In the genomic region with DNA sequence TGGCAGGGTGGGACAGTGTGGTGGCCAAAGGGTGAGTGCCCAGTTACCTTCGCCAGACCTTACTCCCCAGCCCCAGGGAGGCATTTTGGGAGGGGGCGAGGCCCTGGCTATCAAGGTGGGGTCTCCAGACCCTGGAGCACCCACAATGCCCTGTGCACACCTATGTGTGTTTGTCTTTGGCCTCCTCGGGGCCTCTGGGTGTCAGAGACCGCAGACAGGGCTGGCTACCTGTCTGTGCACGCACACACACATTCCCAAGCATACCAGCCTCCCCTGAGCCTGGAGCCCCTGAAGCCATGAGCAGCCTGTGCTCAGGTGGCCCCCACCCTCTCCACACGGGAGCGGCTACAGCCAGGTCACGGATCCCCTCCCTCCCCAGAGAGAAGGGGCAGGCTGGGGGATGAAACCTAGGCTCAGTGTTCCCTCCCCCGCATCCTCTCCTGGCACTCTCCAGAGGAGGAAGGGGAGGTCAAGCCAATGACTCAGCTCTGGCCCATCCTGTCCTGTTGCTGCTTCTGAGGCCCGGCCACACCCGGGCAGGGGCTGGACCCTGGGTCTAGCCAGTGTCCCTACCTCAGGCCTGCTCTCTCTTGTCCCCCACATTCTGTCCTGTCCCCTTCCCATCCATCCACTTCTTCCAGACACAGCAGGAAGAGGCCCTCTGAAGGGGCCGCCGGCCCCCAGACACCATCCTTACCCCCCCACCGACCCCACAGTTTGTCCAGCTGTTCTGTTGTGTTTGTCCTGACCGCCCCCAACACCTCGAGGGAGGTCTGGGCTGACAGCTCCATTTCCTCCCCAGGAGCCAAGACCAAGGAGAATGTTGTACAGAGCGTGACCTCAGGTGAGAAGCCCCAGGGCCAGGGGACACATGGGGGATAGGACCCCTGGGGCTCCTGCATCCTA, we compare ENCODE assay signal across 1 cellular context.
TF ChIP-seq lines count a peak whose summit lies in the region.

No MANE protein-coding gene starts in this region.

TF ChIP-seq in K562, 482 proteins besides CTCF, POLR2A, EP300 and RAD21 (continued from another document and continues in another):
- TF ChIP-seq POLR2AphosphoS5 (IDR thresholded peaks at IDR 0.05; ENCODE audit: control insufficient read depth, insufficient read depth, low read depth, low read length) (peak; percentile 66; the same call in 1 of the 2 replicates), CAMTA2 (CRISPR knock-in tag; conservative IDR thresholded peaks at IDR 0.05) (no peak), ZNF146 (CRISPR knock-in tag; IDR thresholded peaks at IDR 0.05; ENCODE audit: unreplicated experiment) (no peak), CHD1 (IDR thresholded peaks at IDR 0.05; ENCODE audit: low read length) (no peak), ARID2 (IDR thresholded peaks at IDR 0.05) (no peak), SREBF1 (IDR thresholded peaks at IDR 0.05; ENCODE audit: borderline replicate concordance, low read depth, low read length) (no peak), CXXC5 (CRISPR knock-in tag; IDR thresholded peaks at IDR 0.05) (peak; percentile 33), POLR2B (IDR thresholded peaks at IDR 0.05; ENCODE audit: low read depth, partially characterized antibody) (peak; percentile 57), ESRRA (IDR thresholded peaks at IDR 0.05; ENCODE audit: borderline replicate concordance, low read depth) (peak; percentile 84), BRF1 (IDR thresholded peaks at IDR 0.05; ENCODE audit: borderline replicate concordance, extremely low read depth, insufficient read length) (no peak), SMARCA4 (IDR thresholded peaks at IDR 0.05) (peak; percentile 63; the same call in 1 of the 2 replicates), CTBP1 (IDR thresholded peaks at IDR 0.05; ENCODE audit: borderline replicate concordance) (peak; percentile 94), CBFA2T2 (conservative IDR thresholded peaks at IDR 0.05) (no peak), ARHGAP35 (IDR thresholded peaks at IDR 0.05; ENCODE audit: partially characterized antibody) (no peak), HEY1 (CRISPR knock-in tag; IDR thresholded peaks at IDR 0.05; ENCODE audit: borderline replicate concordance) (no peak), NEUROD1 (IDR thresholded peaks at IDR 0.05; ENCODE audit: borderline replicate concordance, low read depth, low read length, partially characterized antibody) (no peak), FOXJ2 (tag; IDR thresholded peaks at IDR 0.05) (no peak), ZNF224 (CRISPR knock-in tag; IDR thresholded peaks at IDR 0.05) (no peak), ZNF311 (CRISPR knock-in tag; IDR thresholded peaks at IDR 0.05) (no peak), PRMT5 (CRISPR knock-in tag; IDR thresholded peaks at IDR 0.05) (no peak), MAFG (tag; conservative IDR thresholded peaks at IDR 0.05) (peak; percentile 34; the same call in 1 of the 2 replicates), MECOM (CRISPR knock-in tag; IDR thresholded peaks at IDR 0.05) (no peak), HNRNPH1 (optimal IDR thresholded peaks at IDR 0.05; ENCODE audit: low read depth, low read length) (no peak), ZNF384 (IDR thresholded peaks at IDR 0.05; ENCODE audit: low read depth, low read length) (no peak), ZKSCAN1 (IDR thresholded peaks at IDR 0.05; ENCODE audit: low read depth, low read length) (no peak), BMI1 (IDR thresholded peaks at IDR 0.05; ENCODE audit: low read length) (no peak), E2F3 (CRISPR knock-in tag; IDR thresholded peaks at IDR 0.05) (no peak), GATA2 (CRISPR knock-in tag; IDR thresholded peaks at IDR 0.05) (no peak), HOXB6 (CRISPR knock-in tag; IDR thresholded peaks at IDR 0.05; ENCODE audit: borderline replicate concordance) (no peak), MAZ (CRISPR knock-in tag; conservative IDR thresholded peaks at IDR 0.05 in 1 of 2, IDR thresholded peaks at IDR 0.05 in 1 of 2) (peak; percentile 44 to 70), GTF2E2 (tag; IDR thresholded peaks at IDR 0.05) (no peak), SMARCE1 (IDR thresholded peaks at IDR 0.05) (peak; percentile 59), CREBBP (IDR thresholded peaks at IDR 0.05; ENCODE audit: low read depth, low read length) (no peak), ZNF436 (CRISPR knock-in tag; IDR thresholded peaks at IDR 0.05) (no peak), POLR2AphosphoS2 (IDR thresholded peaks at IDR 0.05; ENCODE audit: low read length) (no peak), MEIS2 (IDR thresholded peaks at IDR 0.05; ENCODE audit: partially characterized antibody) (no peak), NR1H2 (CRISPR knock-in tag; IDR thresholded peaks at IDR 0.05) (no peak), ZNF121 (CRISPR knock-in tag; conservative IDR thresholded peaks at IDR 0.05) (no peak), ZNF12 (CRISPR knock-in tag; IDR thresholded peaks at IDR 0.05) (no peak), MCM3 (IDR thresholded peaks at IDR 0.05) (no peak), FOXK2 (conservative IDR thresholded peaks at IDR 0.05 in 1 of 2, IDR thresholded peaks at IDR 0.05 in 1 of 2; ENCODE audit: low read depth in 2 of 2) (peak in 1 of 2 experiments; percentile 60; a peak in 1 of 4 replicates), STAT5A (IDR thresholded peaks at IDR 0.05; ENCODE audit: borderline replicate concordance, low read length) (no peak), PHF20 (IDR thresholded peaks at IDR 0.05; ENCODE audit: partially characterized antibody) (no peak), SMARCC2 (IDR thresholded peaks at IDR 0.05; ENCODE audit: low read depth) (no peak)
- TF ChIP-seq, protein P1, sequence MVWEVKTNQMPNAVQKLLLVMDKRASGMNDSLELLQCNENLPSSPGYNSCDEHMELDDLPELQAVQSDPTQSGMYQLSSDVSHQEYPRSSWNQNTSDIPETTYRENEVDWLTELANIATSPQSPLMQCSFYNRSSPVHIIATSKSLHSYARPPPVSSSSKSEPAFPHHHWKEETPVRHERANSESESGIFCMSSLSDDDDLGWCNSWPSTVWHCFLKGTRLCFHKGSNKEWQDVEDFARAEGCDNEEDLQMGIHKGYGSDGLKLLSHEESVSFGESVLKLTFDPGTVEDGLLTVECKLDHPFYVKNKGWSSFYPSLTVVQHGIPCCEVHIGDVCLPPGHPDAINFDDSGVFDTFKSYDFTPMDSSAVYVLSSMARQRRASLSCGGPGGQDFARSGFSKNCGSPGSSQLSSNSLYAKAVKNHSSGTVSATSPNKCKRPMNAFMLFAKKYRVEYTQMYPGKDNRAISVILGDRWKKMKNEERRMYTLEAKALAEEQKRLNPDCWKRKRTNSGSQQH (CRISPR knock-in tag; IDR thresholded peaks at IDR 0.05) = no peak
- TF ChIP-seq, protein P2, sequence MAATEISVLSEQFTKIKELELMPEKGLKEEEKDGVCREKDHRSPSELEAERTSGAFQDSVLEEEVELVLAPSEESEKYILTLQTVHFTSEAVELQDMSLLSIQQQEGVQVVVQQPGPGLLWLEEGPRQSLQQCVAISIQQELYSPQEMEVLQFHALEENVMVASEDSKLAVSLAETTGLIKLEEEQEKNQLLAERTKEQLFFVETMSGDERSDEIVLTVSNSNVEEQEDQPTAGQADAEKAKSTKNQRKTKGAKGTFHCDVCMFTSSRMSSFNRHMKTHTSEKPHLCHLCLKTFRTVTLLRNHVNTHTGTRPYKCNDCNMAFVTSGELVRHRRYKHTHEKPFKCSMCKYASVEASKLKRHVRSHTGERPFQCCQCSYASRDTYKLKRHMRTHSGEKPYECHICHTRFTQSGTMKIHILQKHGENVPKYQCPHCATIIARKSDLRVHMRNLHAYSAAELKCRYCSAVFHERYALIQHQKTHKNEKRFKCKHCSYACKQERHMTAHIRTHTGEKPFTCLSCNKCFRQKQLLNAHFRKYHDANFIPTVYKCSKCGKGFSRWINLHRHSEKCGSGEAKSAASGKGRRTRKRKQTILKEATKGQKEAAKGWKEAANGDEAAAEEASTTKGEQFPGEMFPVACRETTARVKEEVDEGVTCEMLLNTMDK (IDR thresholded peaks at IDR 0.05; ENCODE audit: borderline replicate concordance, insufficient read depth, low read depth, low read length, poor library complexity, severe bottlenecking) = no peak
- TF ChIP-seq, protein P3, sequence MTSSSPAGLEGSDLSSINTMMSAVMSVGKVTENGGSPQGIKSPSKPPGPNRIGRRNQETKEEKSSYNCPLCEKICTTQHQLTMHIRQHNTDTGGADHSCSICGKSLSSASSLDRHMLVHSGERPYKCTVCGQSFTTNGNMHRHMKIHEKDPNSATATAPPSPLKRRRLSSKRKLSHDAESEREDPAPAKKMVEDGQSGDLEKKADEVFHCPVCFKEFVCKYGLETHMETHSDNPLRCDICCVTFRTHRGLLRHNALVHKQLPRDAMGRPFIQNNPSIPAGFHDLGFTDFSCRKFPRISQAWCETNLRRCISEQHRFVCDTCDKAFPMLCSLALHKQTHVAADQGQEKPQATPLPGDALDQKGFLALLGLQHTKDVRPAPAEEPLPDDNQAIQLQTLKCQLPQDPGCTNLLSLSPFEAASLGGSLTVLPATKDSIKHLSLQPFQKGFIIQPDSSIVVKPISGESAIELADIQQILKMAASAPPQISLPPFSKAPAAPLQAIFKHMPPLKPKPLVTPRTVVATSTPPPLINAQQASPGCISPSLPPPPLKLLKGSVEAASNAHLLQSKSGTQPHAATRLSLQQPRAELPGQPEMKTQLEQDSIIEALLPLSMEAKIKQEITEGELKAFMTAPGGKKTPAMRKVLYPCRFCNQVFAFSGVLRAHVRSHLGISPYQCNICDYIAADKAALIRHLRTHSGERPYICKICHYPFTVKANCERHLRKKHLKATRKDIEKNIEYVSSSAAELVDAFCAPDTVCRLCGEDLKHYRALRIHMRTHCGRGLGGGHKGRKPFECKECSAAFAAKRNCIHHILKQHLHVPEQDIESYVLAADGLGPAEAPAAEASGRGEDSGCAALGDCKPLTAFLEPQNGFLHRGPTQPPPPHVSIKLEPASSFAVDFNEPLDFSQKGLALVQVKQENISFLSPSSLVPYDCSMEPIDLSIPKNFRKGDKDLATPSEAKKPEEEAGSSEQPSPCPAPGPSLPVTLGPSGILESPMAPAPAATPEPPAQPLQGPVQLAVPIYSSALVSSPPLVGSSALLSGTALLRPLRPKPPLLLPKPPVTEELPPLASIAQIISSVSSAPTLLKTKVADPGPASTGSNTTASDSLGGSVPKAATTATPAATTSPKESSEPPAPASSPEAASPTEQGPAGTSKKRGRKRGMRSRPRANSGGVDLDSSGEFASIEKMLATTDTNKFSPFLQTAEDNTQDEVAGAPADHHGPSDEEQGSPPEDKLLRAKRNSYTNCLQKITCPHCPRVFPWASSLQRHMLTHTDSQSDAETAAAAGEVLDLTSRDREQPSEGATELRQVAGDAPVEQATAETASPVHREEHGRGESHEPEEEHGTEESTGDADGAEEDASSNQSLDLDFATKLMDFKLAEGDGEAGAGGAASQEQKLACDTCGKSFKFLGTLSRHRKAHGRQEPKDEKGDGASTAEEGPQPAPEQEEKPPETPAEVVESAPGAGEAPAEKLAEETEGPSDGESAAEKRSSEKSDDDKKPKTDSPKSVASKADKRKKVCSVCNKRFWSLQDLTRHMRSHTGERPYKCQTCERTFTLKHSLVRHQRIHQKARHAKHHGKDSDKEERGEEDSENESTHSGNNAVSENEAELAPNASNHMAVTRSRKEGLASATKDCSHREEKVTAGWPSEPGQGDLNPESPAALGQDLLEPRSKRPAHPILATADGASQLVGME (CRISPR knock-in tag; IDR thresholded peaks at IDR 0.05) = no peak
- TF ChIP-seq, protein P4, sequence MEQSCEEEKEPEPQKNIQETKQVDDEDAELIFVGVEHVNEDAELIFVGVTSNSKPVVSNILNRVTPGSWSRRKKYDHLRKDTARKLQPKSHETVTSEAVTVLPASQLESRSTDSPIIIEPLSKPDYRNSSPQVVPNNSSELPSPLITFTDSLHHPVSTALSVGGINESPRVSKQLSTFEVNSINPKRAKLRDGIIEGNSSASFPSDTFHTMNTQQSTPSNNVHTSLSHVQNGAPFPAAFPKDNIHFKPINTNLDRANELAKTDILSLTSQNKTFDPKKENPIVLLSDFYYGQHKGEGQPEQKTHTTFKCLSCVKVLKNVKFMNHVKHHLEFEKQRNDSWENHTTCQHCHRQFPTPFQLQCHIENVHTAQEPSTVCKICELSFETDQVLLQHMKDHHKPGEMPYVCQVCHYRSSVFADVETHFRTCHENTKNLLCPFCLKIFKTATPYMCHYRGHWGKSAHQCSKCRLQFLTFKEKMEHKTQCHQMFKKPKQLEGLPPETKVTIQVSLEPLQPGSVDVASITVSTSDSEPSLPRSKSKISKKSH (CRISPR knock-in tag; IDR thresholded peaks at IDR 0.05) = no peak
- TF ChIP-seq, protein P5, sequence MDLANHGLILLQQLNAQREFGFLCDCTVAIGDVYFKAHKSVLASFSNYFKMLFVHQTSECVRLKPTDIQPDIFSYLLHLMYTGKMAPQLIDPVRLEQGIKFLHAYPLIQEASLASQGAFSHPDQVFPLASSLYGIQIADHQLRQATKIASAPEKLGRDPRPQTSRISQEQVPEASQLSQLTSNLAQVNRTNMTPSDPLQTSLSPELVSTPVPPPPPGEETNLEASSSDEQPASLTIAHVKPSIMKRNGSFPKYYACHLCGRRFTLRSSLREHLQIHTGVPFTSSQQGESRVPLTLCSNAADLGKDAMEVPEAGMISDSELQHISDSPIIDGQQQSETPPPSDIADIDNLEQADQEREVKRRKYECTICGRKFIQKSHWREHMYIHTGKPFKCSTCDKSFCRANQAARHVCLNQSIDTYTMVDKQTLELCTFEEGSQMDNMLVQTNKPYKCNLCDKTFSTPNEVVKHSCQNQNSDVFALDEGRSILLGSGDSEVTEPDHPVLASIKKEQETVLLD (IDR thresholded peaks at IDR 0.05) = 0 out of 2 replicates have a peak, but pooled peaks have one; percentile 28
- TF ChIP-seq, protein P6, sequence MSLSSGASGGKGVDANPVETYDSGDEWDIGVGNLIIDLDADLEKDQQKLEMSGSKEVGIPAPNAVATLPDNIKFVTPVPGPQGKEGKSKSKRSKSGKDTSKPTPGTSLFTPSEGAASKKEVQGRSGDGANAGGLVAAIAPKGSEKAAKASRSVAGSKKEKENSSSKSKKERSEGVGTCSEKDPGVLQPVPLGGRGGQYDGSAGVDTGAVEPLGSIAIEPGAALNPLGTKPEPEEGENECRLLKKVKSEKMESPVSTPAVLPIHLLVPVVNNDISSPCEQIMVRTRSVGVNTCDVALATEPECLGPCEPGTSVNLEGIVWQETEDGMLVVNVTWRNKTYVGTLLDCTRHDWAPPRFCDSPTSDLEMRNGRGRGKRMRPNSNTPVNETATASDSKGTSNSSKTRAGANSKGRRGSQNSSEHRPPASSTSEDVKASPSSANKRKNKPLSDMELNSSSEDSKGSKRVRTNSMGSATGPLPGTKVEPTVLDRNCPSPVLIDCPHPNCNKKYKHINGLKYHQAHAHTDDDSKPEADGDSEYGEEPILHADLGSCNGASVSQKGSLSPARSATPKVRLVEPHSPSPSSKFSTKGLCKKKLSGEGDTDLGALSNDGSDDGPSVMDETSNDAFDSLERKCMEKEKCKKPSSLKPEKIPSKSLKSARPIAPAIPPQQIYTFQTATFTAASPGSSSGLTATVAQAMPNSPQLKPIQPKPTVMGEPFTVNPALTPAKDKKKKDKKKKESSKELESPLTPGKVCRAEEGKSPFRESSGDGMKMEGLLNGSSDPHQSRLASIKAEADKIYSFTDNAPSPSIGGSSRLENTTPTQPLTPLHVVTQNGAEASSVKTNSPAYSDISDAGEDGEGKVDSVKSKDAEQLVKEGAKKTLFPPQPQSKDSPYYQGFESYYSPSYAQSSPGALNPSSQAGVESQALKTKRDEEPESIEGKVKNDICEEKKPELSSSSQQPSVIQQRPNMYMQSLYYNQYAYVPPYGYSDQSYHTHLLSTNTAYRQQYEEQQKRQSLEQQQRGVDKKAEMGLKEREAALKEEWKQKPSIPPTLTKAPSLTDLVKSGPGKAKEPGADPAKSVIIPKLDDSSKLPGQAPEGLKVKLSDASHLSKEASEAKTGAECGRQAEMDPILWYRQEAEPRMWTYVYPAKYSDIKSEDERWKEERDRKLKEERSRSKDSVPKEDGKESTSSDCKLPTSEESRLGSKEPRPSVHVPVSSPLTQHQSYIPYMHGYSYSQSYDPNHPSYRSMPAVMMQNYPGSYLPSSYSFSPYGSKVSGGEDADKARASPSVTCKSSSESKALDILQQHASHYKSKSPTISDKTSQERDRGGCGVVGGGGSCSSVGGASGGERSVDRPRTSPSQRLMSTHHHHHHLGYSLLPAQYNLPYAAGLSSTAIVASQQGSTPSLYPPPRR (CRISPR knock-in tag; IDR thresholded peaks at IDR 0.05; ENCODE audit: borderline replicate concordance) = no peak
